ENCODE assay signal across 24 cellular contexts in the genomic region with DNA sequence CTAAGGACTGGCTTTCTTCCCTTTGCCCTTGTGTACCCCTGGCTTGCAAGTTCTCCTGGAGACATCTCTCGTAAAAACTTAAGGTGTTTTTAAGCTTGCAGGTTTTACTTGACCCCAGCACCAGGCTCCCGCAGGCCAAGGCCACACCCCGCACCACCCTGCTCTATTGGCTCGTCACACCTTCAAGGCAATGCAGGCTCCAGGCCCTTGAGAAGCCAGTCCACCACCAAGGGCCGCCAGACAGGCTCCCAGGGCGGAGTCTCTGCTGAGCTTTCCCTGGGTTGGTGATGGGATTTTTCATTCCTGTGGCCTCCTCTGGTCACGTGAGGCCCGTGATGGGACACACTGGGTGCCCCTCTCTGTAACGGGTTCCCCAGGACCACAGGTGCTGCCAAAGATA. TPM values are rescaled to one million over a fixed set of nuclear protein-coding genes. Genes with fewer than 3 reads are reported as not detected.
"Had no signal": no experiment of that assay in that cellular context is flagged by ENCODE, and none has a peak within 500 bp of the region (broad histone marks: within the 10 kb centered on the region; RNA-seq: fewer than 3 reads in every experiment).

No MANE protein-coding gene starts in this region.

- H3K27me3 Mint-ChIP-seq: activated naive CD4-positive, alpha-beta T cell treated with anti-CD3 and anti-CD28 coated beads, Interleukin-2, amount 50 U/mL, for 24 hours; activated naive CD8-positive, alpha-beta T cell treated with anti-CD3 and anti-CD28 coated beads, Interleukin-2, amount 50 U/mL, for 24 hours had no signal

- H3K9me3 Mint-ChIP-seq: activated naive CD4-positive, alpha-beta T cell treated with anti-CD3 and anti-CD28 coated beads, Interleukin-2, amount 50 U/mL, for 24 hours; activated naive CD8-positive, alpha-beta T cell treated with anti-CD3 and anti-CD28 coated beads, Interleukin-2, amount 50 U/mL, for 24 hours; endodermal cell had no signal

- H3K9me3 ChIP-seq: esophagus squamous epithelium, left ventricle myocardium inferior, pancreas, psoas muscle, transverse colon, uterus had no signal

- DNase-seq: activated CD4-positive, alpha-beta T cell treated with anti-CD3 and anti-CD28 coated beads for 48 hours; activated CD4-positive, alpha-beta T cell treated with anti-CD3 and anti-CD28 coated beads, Interleukin-2, amount 50 U/mL, for 48 hours; activated CD8-positive, alpha-beta memory T cell treated with anti-CD3 and anti-CD28 coated beads for 24 hours; activated gamma-delta T cell; activated naive CD8-positive, alpha-beta T cell treated with anti-CD3 and anti-CD28 coated beads, Interleukin-2, amount 50 U/mL, for 24 hours; amygdala; caudate nucleus; endodermal cell; esophagus squamous epithelium; foreskin melanocyte; left ventricle myocardium inferior; mammary epithelial cell; nucleus accumbens; stimulated activated CD4-positive, alpha-beta T cell treated with anti-CD3 and anti-CD28 coated beads, Interleukin-15, amount 100 ng/mL, for 24 hours; stimulated activated naive CD4-positive, alpha-beta T cell; T-helper 1 cell; transverse colon; uterus had no signal

- H3K27ac Mint-ChIP-seq: activated naive CD4-positive, alpha-beta T cell treated with anti-CD3 and anti-CD28 coated beads, Interleukin-2, amount 50 U/mL, for 24 hours; activated naive CD8-positive, alpha-beta T cell treated with anti-CD3 and anti-CD28 coated beads, Interleukin-2, amount 50 U/mL, for 24 hours had no signal

- H3K27ac ChIP-seq: left ventricle myocardium inferior, pancreas, psoas muscle, uterus had no signal

- H3K4me3 ChIP-seq: esophagus squamous epithelium, left ventricle myocardium inferior, pancreas, psoas muscle, smooth muscle cell, transverse colon, uterus had no signal

- H3K36me3 ChIP-seq: uterus had no signal

- H3K4me3 Mint-ChIP-seq: activated naive CD4-positive, alpha-beta T cell treated with anti-CD3 and anti-CD28 coated beads, Interleukin-2, amount 50 U/mL, for 24 hours; activated naive CD8-positive, alpha-beta T cell treated with anti-CD3 and anti-CD28 coated beads, Interleukin-2, amount 50 U/mL, for 24 hours; endodermal cell had no signal

- ATAC-seq: activated naive CD8-positive, alpha-beta T cell treated with anti-CD3 and anti-CD28 coated beads, Interleukin-2, amount 50 U/mL, for 24 hours; pancreas; psoas muscle had no signal

- H3K27me3 ChIP-seq: esophagus squamous epithelium, pancreas, transverse colon, uterus had no signal

RNA-seq across cellular contexts. Expression of gene CD7, which starts 53.8 kb away (rescaled TPM):
- total RNA-seq: glomerular endothelial cell, mammary epithelial cell, smooth muscle cell, temporal lobe had no signal
